ENCODE assay signal across 14 cellular contexts in the genomic region with DNA sequence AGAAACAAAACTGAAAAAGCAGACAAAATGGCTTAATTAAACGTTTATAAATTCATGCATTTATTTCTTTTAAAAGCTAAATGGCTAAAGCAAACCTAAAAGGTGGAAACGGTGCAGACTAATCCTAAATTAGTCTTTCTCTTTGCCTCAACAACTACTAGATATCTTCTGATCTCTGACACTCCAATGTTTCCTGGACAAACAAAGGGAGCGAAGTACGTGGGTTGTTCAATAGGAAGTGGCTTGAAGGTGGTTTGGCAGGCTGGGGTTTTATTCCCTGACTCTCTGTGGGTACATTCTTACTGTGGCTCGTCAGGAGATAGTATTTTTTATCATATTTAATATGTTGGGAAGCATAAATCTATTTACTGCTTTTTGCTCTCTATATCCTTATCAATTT. TPM values are rescaled to one million over a fixed set of nuclear protein-coding genes. Genes with fewer than 3 reads are reported as not detected.
DNase-seq lines count a peak whose midpoint lies in the region; ATAC-seq and TF ChIP-seq lines count a peak whose summit lies in the region.
"Had no signal": no experiment of that assay in that cellular context is flagged by ENCODE, and none has a peak within 500 bp of the region (broad histone marks: within the 10 kb centered on the region; RNA-seq: fewer than 3 reads in every experiment).

No MANE protein-coding gene starts in this region.

- DNase-seq in activated naive CD8-positive, alpha-beta T cell treated with anti-CD3 and anti-CD28 coated beads for 36 hours, result no peak
- DNase-seq in activated naive CD8-positive, alpha-beta T cell treated with anti-CD3 and anti-CD28 coated beads, Interleukin-2, amount 50 U/mL, for 24 hours, result no peak
- DNase-seq in RWPE2 (ENCODE audit: low spot score) (no peak), fibroblast of lung (ENCODE audit: low read depth in 2 of 2) (peak in 1 of 2 donors; percentile 90)
- DNase-seq: activated B cell treated with CpG ODN at 0.5 μM for 24 hours; activated naive CD4-positive, alpha-beta T cell; NCI-H2029 treated with DMSO at 0.1 percent for 48 hours; Peyer's patch had no signal

- H3K36me3 Mint-ChIP-seq in activated naive CD8-positive, alpha-beta T cell treated with anti-CD3 and anti-CD28 coated beads for 36 hours, result peaks cover 11% of the 10 kb centered on the region
- H3K36me3 Mint-ChIP-seq in activated naive CD8-positive, alpha-beta T cell treated with anti-CD3 and anti-CD28 coated beads, Interleukin-2, amount 50 U/mL, for 24 hours (ENCODE audit: low read depth), result peaks cover 4% of the 10 kb centered on the region
- H3K36me3 Mint-ChIP-seq: type B pancreatic cell had no signal

- H3K9me3 Mint-ChIP-seq in activated naive CD8-positive, alpha-beta T cell treated with anti-CD3 and anti-CD28 coated beads for 36 hours, result peaks cover 19% of the 10 kb centered on the region
- H3K9me3 Mint-ChIP-seq in activated naive CD8-positive, alpha-beta T cell treated with anti-CD3 and anti-CD28 coated beads, Interleukin-2, amount 50 U/mL, for 24 hours, result peaks cover 27% of the 10 kb centered on the region
- H3K9me3 Mint-ChIP-seq: type B pancreatic cell had no signal

- H3K4me2 ChIP-seq in fibroblast of lung (ENCODE audit: extremely low read depth, insufficient read depth, low read length), result peak overlapping the region; percentile 4

- H2AFZ ChIP-seq in fibroblast of lung (ENCODE audit: low read length), result no peak overlapping the region

- peaks cover 8% of the 10 kb centered on the region for H3K4me1 ChIP-seq in RWPE2 (ENCODE audit: insufficient read depth, poor library complexity, severe bottlenecking)
- peaks cover 14% of the 10 kb centered on the region for H3K4me1 ChIP-seq in fibroblast of lung (ENCODE audit: control insufficient read depth, extremely low read depth, insufficient read depth, low read length)
- H3K4me1 ChIP-seq in subcutaneous abdominal adipose tissue (ENCODE audit: control insufficient read depth in 5 of 5, insufficient read depth in 5 of 5, low read length in 5 of 5), result peaks cover 0 to 20% (median 12%) of the 10 kb centered on the region in 5 donors
- H3K4me1 ChIP-seq: Peyer's patch had no signal

- no peak overlapping the region for H3K4me3 ChIP-seq in RWPE2 (ENCODE audit: severe bottlenecking)
- no peak overlapping the region for H3K4me3 ChIP-seq in fibroblast of lung (replicated peaks in 1 of 4; ENCODE audit: control extremely low read depth in 1 of 4, insufficient read depth in 1 of 4, low read depth in 3 of 4, low read length in 4 of 4)
- H3K4me3 ChIP-seq in subcutaneous abdominal adipose tissue (ENCODE audit: low read depth in 1 of 5, low read length in 5 of 5), result peak overlapping the region; percentile 8 to 56 (median 47)
- H3K4me3 ChIP-seq: skin epidermis had no signal

- peak overlapping the region; percentile 57 for H3K27ac Mint-ChIP-seq in activated naive CD8-positive, alpha-beta T cell treated with anti-CD3 and anti-CD28 coated beads for 36 hours
- no peak overlapping the region for H3K27ac Mint-ChIP-seq in activated naive CD8-positive, alpha-beta T cell treated with anti-CD3 and anti-CD28 coated beads, Interleukin-2, amount 50 U/mL, for 24 hours
- H3K27ac Mint-ChIP-seq: activated B cell treated with CpG ODN at 0.5 μM for 24 hours, type B pancreatic cell had no signal

- TF ChIP-seq CTCF in RWPE2 (IDR thresholded peaks at IDR 0.05; ENCODE audit: poor library complexity, severe bottlenecking) (no peak), fibroblast of lung (conservative IDR thresholded peaks at IDR 0.05 in 1 of 2, IDR thresholded peaks at IDR 0.05 in 1 of 2; ENCODE audit: low read depth in 1 of 2, low read length in 2 of 2) (no peak)

- H3K4me1 Mint-ChIP-seq in activated naive CD8-positive, alpha-beta T cell treated with anti-CD3 and anti-CD28 coated beads for 36 hours, result peaks cover 25% of the 10 kb centered on the region
- peaks cover 20% of the 10 kb centered on the region for H3K4me1 Mint-ChIP-seq in activated naive CD8-positive, alpha-beta T cell treated with anti-CD3 and anti-CD28 coated beads, Interleukin-2, amount 50 U/mL, for 24 hours

- H4K20me1 ChIP-seq in fibroblast of lung (ENCODE audit: control insufficient read depth, extremely low read depth, insufficient read depth, low read length), result no peaks in the 10 kb centered on the region

- H3K9me3 ChIP-seq in RWPE2 (ENCODE audit: severe bottlenecking) (peaks cover 14% of the 10 kb centered on the region), fibroblast of lung (ENCODE audit: control insufficient read depth, insufficient read depth, low read depth, low read length) (no peaks in the 10 kb centered on the region), subcutaneous abdominal adipose tissue (ENCODE audit: control insufficient read depth in 5 of 5, low read length in 5 of 5) (peaks cover 0 to 8% (median 3%) of the 10 kb centered on the region in 5 donors)
- H3K9me3 ChIP-seq: Peyer's patch had no signal

- peaks cover 35% of the 10 kb centered on the region for H3K27me3 Mint-ChIP-seq in activated naive CD8-positive, alpha-beta T cell treated with anti-CD3 and anti-CD28 coated beads for 36 hours
- peaks cover 14% of the 10 kb centered on the region for H3K27me3 Mint-ChIP-seq in activated naive CD8-positive, alpha-beta T cell treated with anti-CD3 and anti-CD28 coated beads, Interleukin-2, amount 50 U/mL, for 24 hours

- H3K4me3 Mint-ChIP-seq in activated naive CD8-positive, alpha-beta T cell treated with anti-CD3 and anti-CD28 coated beads for 36 hours, result peak overlapping the region; percentile 5
- no peak overlapping the region for H3K4me3 Mint-ChIP-seq in activated naive CD8-positive, alpha-beta T cell treated with anti-CD3 and anti-CD28 coated beads, Interleukin-2, amount 50 U/mL, for 24 hours
- H3K4me3 Mint-ChIP-seq: type B pancreatic cell had no signal

- H3K36me3 ChIP-seq in RWPE2 (ENCODE audit: low read depth) (no peaks in the 10 kb centered on the region), fibroblast of lung (ENCODE audit: control insufficient read depth, insufficient read depth, low read length) (no peaks in the 10 kb centered on the region), subcutaneous abdominal adipose tissue (ENCODE audit: control insufficient read depth in 5 of 5, insufficient read depth in 5 of 5, low read length in 5 of 5) (no peaks in the 10 kb centered on the region)
- H3K36me3 ChIP-seq: Peyer's patch had no signal

- no peak for ATAC-seq in activated naive CD8-positive, alpha-beta T cell treated with anti-CD3 and anti-CD28 coated beads, Interleukin-2, amount 50 U/mL, for 24 hours
- ATAC-seq in RWPE2 (ENCODE audit: low read depth) (peak; percentile 61; the same call in 2 of the 3 replicates), HG03354 (IDR thresholded peaks at IDR 0.05; ENCODE audit: poor library complexity, severe bottlenecking, unreplicated experiment) (no peak), HG02981 (IDR thresholded peaks at IDR 0.05; ENCODE audit: unreplicated experiment) (no peak), HG02840 (IDR thresholded peaks at IDR 0.05; ENCODE audit: low FRiP score, unreplicated experiment) (no peak)

- H3K79me2 ChIP-seq in fibroblast of lung (ENCODE audit: control insufficient read depth, insufficient read depth, low read length), result no peaks in the 10 kb centered on the region

- no peak overlapping the region for H3K9ac ChIP-seq in fibroblast of lung (ENCODE audit: insufficient read depth, low read length)
- H3K9ac ChIP-seq in subcutaneous abdominal adipose tissue (ENCODE audit: low read length in 5 of 5), result peak overlapping the region in 2 of 5 donors; percentile 6 to 55

- H3K27me3 ChIP-seq in RWPE2 (ENCODE audit: insufficient read depth, poor library complexity, severe bottlenecking) (no peaks in the 10 kb centered on the region), fibroblast of lung (ENCODE audit: control insufficient read depth, insufficient read depth, low read length) (no peaks in the 10 kb centered on the region), subcutaneous abdominal adipose tissue (ENCODE audit: control insufficient read depth in 5 of 5, insufficient read depth in 4 of 5, low read length in 5 of 5) (no peaks in the 10 kb centered on the region)
- H3K27me3 ChIP-seq: Peyer's patch had no signal

- no peak overlapping the region for H3K27ac ChIP-seq in RWPE2 (ENCODE audit: poor library complexity, severe bottlenecking)
- H3K27ac ChIP-seq in fibroblast of lung (ENCODE audit: insufficient read depth, low read length), result no peak overlapping the region
- no peak overlapping the region for H3K27ac ChIP-seq in subcutaneous abdominal adipose tissue (ENCODE audit: low read depth, low read length)
- H3K27ac ChIP-seq: Peyer's patch, skin epidermis had no signal

RNA-seq across cellular contexts. Expression of a gene that starts 49.9 kb away (rescaled TPM):
- not detected for total RNA-seq in activated naive CD8-positive, alpha-beta T cell treated with anti-CD3 and anti-CD28 coated beads for 36 hours
- 15.7 and 25.3 TPM in 2 replicates for total RNA-seq in fibroblast of lung
- 17.5 and 70.2 TPM in 2 replicates for polyA plus RNA-seq in fibroblast of lung
- polyA plus RNA-seq in fibroblast of lung (2012), result 22.1 and 70.4 TPM in 2 replicates
- 58.7 and 208 TPM in 2 replicates for polyA minus RNA-seq in fibroblast of lung (ENCODE audit: low replicate concordance)

Comparison
In these comparisons a context has a peak if more than half of its experiments do, and no peak if none do; other contexts are left out.
1. H3K4me3 ChIP-seq: peak in subcutaneous abdominal adipose tissue (5 of 5); none in RWPE2 (single experiment) and fibroblast of lung (0 of 4).
2. RNA of a gene that starts 49.9 kb away (total RNA-seq): 15.7 to 25.3 TPM in fibroblast of lung; not detected in activated naive CD8-positive, alpha-beta T cell treated with anti-CD3 and anti-CD28 coated beads for 36 hours; every median in the first group is over 10 times any median in the second.